In genomic region chr12:16599081-16599480, GRCh38 we compare ENCODE assay signal across 25 cellular contexts. TPM values are rescaled to one million over a fixed set of nuclear protein-coding genes. Genes with fewer than 3 reads are reported as not detected.
A peak's percentile ranks its signal among the peaks of the same experiment; 100 is the strongest.
DNase-seq lines count a peak whose midpoint lies in the region; ATAC-seq and TF ChIP-seq lines count a peak whose summit lies in the region.
"Had no signal": no experiment of that assay in that cellular context is flagged by ENCODE, and none has a peak within 500 bp of the region (broad histone marks: within the 10 kb centered on the region; RNA-seq: fewer than 3 reads in every experiment).

No MANE protein-coding gene starts in this region.

- H3K36me3 ChIP-seq in gastroesophageal sphincter = no peaks in the 10 kb centered on the region
- no peaks in the 10 kb centered on the region for H3K36me3 ChIP-seq in thoracic aorta
- H3K36me3 ChIP-seq: neural progenitor cell, stomach had no signal

- ATAC-seq in gastroesophageal sphincter (peak; percentile 66), thoracic aorta (ENCODE audit: insufficient number of reproducible peaks, low FRiP score, low read depth) (no peak), GM21723 (IDR thresholded peaks at IDR 0.05; ENCODE audit: unreplicated experiment) (no peak)
- ATAC-seq: CD8-positive, alpha-beta T cell; Panc1 had no signal

- peak overlapping the region; percentile 45 to 89 (median 70) for H3K27ac ChIP-seq in gastroesophageal sphincter
- H3K27ac ChIP-seq in thoracic aorta = peak overlapping the region in 1 of 2 donors; percentile 41
- H3K27ac ChIP-seq: KMS-11, neural progenitor cell, stomach had no signal

- H3K27me3 ChIP-seq in gastroesophageal sphincter (no peaks in the 10 kb centered on the region), thoracic aorta (replicated peaks; ENCODE audit: insufficient read depth) (no peaks in the 10 kb centered on the region)
- H3K27me3 ChIP-seq: neural progenitor cell, stomach had no signal

- 49 to 85% methylated on average over 6 of the region's 6 CpGs for WGBS in gastroesophageal sphincter (ENCODE audit: low coverage in 1 of 2), 2 donors

- H3K4me3 ChIP-seq in gastroesophageal sphincter = no peak overlapping the region
- H3K4me3 ChIP-seq in thoracic aorta = peak overlapping the region; percentile 3
- H3K4me3 ChIP-seq: lung, neural progenitor cell, stomach had no signal

- peaks cover 0 to 7% (median 0%) of the 10 kb centered on the region in 3 donors for H3K4me1 ChIP-seq in gastroesophageal sphincter
- peaks cover 6 to 15% of the 10 kb centered on the region in 2 donors for H3K4me1 ChIP-seq in thoracic aorta (ENCODE audit: control insufficient read depth in 1 of 2, low read depth in 2 of 2)

- no peaks in the 10 kb centered on the region for H3K9me3 ChIP-seq in gastroesophageal sphincter
- H3K9me3 ChIP-seq in thoracic aorta = no peaks in the 10 kb centered on the region
- H3K9me3 ChIP-seq: stomach had no signal

- no peak for TF ChIP-seq POLR2A in gastroesophageal sphincter (IDR thresholded peaks at IDR 0.05)

- TF ChIP-seq CTCF in gastroesophageal sphincter (IDR thresholded peaks at IDR 0.05) (no peak), thoracic aorta (IDR thresholded peaks at IDR 0.05) (no peak)

- TF ChIP-seq EP300 in gastroesophageal sphincter (IDR thresholded peaks at IDR 0.05) = no peak

- DNase-seq in NCI-H2107 treated with DMSO at 0.1 percent for 48 hours (lab: John Stamatoyannopoulos, UW; ENCODE audit: unreplicated experiment) (peak; percentile 62), NCI-H2107 (lab: John Stamatoyannopoulos, UW) (no peak), NCI-H1417 treated with DMSO at 0.1 percent for 48 hours (lab: John Stamatoyannopoulos, UW) (peak; percentile 67), thoracic aorta (ENCODE audit: low spot score) (no peak)
- DNase-seq in stimulated activated CD4-positive, alpha-beta T cell treated with anti-CD3 and anti-CD28 coated beads, Interleukin-4, amount 100 ng/mL, for 4 hours = no peak
- no peak for DNase-seq in activated CD4-positive, alpha-beta T cell treated with anti-CD3 and anti-CD28 coated beads for 4 hours
- DNase-seq: activated naive CD4-positive, alpha-beta T cell treated with anti-CD3 and anti-CD28 coated beads, Interleukin-2, amount 50 U/mL, for 16 hours; CD8-positive, alpha-beta T cell; central memory CD4-positive, alpha-beta T cell; GDM1; NCI-H2171; NK-92 treated with Interleukin-12 subunit alpha and Interleukin-12 subunit beta, amount 100 ng/mL, for 24 hours; posterior cingulate gyrus; SIG-M5; stimulated activated CD8-positive, alpha-beta memory T cell treated with anti-CD3 and anti-CD28 coated beads, Interleukin-4, amount 100 ng/mL, for 48 hours; stomach; SW 1271; T1000 had no signal

RNA-seq across cellular contexts. Expression of gene LMO3, which starts 6.9 kb away (rescaled TPM):
- total RNA-seq in gastroesophageal sphincter (100 to 1,000 TPM in 2 of 4 donors, 10 to 100 TPM in 2; 49.1 to 174 (median 111) TPM), thoracic aorta (10 to 100 TPM; 45.4 to 49.5 TPM)
- total RNA-seq: activated T-helper 1 cell treated with anti-CD3 and anti-CD28 coated beads, Interleukin-12 subunit alpha, Interleukin-12 subunit beta, Interleukin-2, Interleukin-4 antibody, amounts not matched to agents 30 ng/mL and 10 ng/mL and 1 ng/mL, durations not matched to agents 14 hours and 24 hours and 36 hours; CD8-positive, alpha-beta T cell had no signal

Comparison
In these comparisons a context has a peak if more than half of its experiments do, and no peak if none do; other contexts are left out.
1. DNase-seq: peak in NCI-H2107 treated with DMSO at 0.1 percent for 48 hours (single experiment) and NCI-H1417 treated with DMSO at 0.1 percent for 48 hours (single experiment); none in NCI-H2107 (single experiment), thoracic aorta (single experiment), stimulated activated CD4-positive, alpha-beta T cell treated with anti-CD3 and anti-CD28 coated beads, Interleukin-4, amount 100 ng/mL, for 4 hours (0 of 2) and activated CD4-positive, alpha-beta T cell treated with anti-CD3 and anti-CD28 coated beads for 4 hours (0 of 2).